ENCODE assay signal across 15 cellular contexts in the genomic region with DNA sequence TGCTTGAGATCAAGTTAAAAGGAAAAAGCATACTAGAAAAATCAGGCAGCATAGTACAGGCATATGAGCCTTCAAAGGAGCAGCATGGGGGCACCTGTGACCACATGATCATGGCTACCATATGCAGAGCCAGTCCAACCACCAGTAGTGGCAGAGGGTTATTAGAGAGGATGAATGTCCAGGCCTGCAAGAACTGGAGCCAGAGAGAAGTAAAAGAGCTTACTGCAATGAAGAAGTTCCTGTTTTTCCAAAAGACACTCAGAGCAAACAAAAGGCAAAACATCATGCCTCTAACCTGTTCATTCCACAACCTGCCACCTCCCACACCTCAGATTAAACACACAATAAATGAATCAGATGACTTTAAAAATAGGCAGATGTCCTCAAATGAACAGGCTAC.
DNase-seq lines count a peak whose midpoint lies in the region; FAIRE-seq lines count a peak whose summit lies in the region.
"Had no signal": no experiment of that assay in that cellular context is flagged by ENCODE, and none has a peak within 500 bp of the region (broad histone marks: within the 10 kb centered on the region; RNA-seq: fewer than 3 reads in every experiment).

No MANE protein-coding gene starts in this region.

- peak overlapping the region; percentile 51 for H3K27ac Mint-ChIP-seq in dendritic cell treated with granulocyte-macrophage colony-stimulating factor and Interleukin-4, amounts not matched to agents 40 ng/mL and 50 ng/mL, for 4 days

- H3K4me1 Mint-ChIP-seq in dendritic cell treated with granulocyte-macrophage colony-stimulating factor and Interleukin-4, amounts not matched to agents 40 ng/mL and 50 ng/mL, for 4 days (ENCODE audit: low read depth) = peaks cover 15% of the 10 kb centered on the region

- intact Hi-C loops in dendritic cell treated with granulocyte-macrophage colony-stimulating factor and Interleukin-4, amounts not matched to agents 40 ng/mL and 50 ng/mL, for 4 days (cut with micrococcal nuclease) = loop anchor here (10.0 kb wide), 1 partner anchor 60 kb away; no protein-coding TSS in a partner anchor

- H3K27me3 Mint-ChIP-seq in dendritic cell treated with granulocyte-macrophage colony-stimulating factor and Interleukin-4, amounts not matched to agents 40 ng/mL and 50 ng/mL, for 4 days = no peaks in the 10 kb centered on the region

- H3K4me3 Mint-ChIP-seq in dendritic cell treated with granulocyte-macrophage colony-stimulating factor and Interleukin-4, amounts not matched to agents 40 ng/mL and 50 ng/mL, for 4 days = no peak overlapping the region

- DNase-seq in SKM-1 treated with dmso at 0.1 percent for 144 hours (lab: John Stamatoyannopoulos, UW; ENCODE audit: unreplicated experiment) (peak; percentile 28), SKM-1 (lab: John Stamatoyannopoulos, UW; ENCODE audit: unreplicated experiment) (no peak), MV-4-11 (lab: John Stamatoyannopoulos, UW) (peak; percentile 10), urothelium cell line (ENCODE audit: low spot score) (no peak), germinal center (ENCODE audit: low spot score) (no peak), ureter (ENCODE audit: low spot score) (no peak)
- DNase-seq: DMS153, NCI-H1092 treated with DMSO at 0.1 percent for 48 hours, NCI-H1694 treated with DMSO at 0.1 percent for 48 hours, NCI-H226, NCI-H524 treated with DMSO at 0.1 percent for 48 hours, RPMI8226 had no signal

- H3K36me3 Mint-ChIP-seq in dendritic cell treated with granulocyte-macrophage colony-stimulating factor and Interleukin-4, amounts not matched to agents 40 ng/mL and 50 ng/mL, for 4 days (ENCODE audit: low read depth) = no peaks in the 10 kb centered on the region

- H3K9me3 Mint-ChIP-seq in dendritic cell treated with granulocyte-macrophage colony-stimulating factor and Interleukin-4, amounts not matched to agents 40 ng/mL and 50 ng/mL, for 4 days = no peaks in the 10 kb centered on the region

- FAIRE-seq in urothelium cell line (lab: Jason Lieb, UNC) = peak; percentile 48
- FAIRE-seq: A549, H1 had no signal

Comparison
In these comparisons a context has a peak if more than half of its experiments do, and no peak if none do; other contexts are left out.
1. DNase-seq: peak in SKM-1 treated with dmso at 0.1 percent for 144 hours (single experiment) and MV-4-11 (single experiment); none in SKM-1 (single experiment), urothelium cell line (single experiment), germinal center (single experiment) and ureter (single experiment).